27 cellular contexts compared by ENCODE assay signal in the genomic region with DNA sequence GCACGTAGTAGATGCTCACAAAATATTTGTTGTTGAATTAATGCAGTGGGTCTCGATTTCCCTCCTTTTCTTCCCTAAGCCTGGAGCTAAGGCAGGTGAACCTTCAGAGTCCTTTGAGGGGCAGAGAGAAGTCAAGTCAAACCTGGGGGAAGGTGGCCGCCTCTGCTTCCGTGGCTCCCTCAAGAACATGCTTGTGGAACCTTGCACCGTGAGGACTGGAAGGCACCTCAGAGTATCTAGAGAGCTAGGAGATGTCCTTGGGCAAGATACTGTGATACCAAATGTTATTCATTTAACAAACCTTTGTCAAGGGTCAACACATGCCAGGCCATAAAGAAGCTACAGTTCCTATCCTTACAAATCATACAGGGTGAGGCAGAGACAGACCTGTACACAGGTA. TPM values are rescaled to one million over a fixed set of nuclear protein-coding genes. Genes with fewer than 3 reads are reported as not detected.
"Had no signal": no experiment of that assay in that cellular context is flagged by ENCODE, and none has a peak within 500 bp of the region (broad histone marks: within the 10 kb centered on the region; RNA-seq: fewer than 3 reads in every experiment).

No MANE protein-coding gene starts in this region.

- H3K4me3 ChIP-seq: coronary artery, dorsolateral prefrontal cortex, esophagus squamous epithelium, gastrocnemius medialis, heart right ventricle, left lung, lower lobe of right lung, mucosa of descending colon had no signal

- H3K27me3 ChIP-seq: gastrocnemius medialis, left lung had no signal

- H3K27me3 Mint-ChIP-seq: naive thymus-derived CD8-positive, alpha-beta T cell had no signal

- H3K27ac Mint-ChIP-seq: mesothelial cell of epicardium; naive thymus-derived CD8-positive, alpha-beta T cell had no signal

- H3K36me3 ChIP-seq: esophagus squamous epithelium, gastrocnemius medialis, heart right ventricle, left lung, lower lobe of right lung had no signal

- DNase-seq: dorsolateral prefrontal cortex; effector CD4-positive, alpha-beta T cell; effector memory CD4-positive, alpha-beta T cell; esophagus squamous epithelium; foreskin melanocyte; gastrocnemius medialis; heart right ventricle; hippocampal formation; left cardiac atrium; left lung; left ventricle myocardium superior; lower lobe of right lung; mucosa of descending colon; naive B cell; naive thymus-derived CD8-positive, alpha-beta T cell had no signal

- H3K36me3 Mint-ChIP-seq: mesothelial cell of epicardium had no signal

- H3K4me1 ChIP-seq: esophagus squamous epithelium, gastrocnemius medialis, heart right ventricle, left lung, lower lobe of right lung had no signal

- H3K9me3 Mint-ChIP-seq: mesothelial cell of epicardium; naive B cell; naive thymus-derived CD8-positive, alpha-beta T cell had no signal

- H3K4me1 Mint-ChIP-seq: mesothelial cell of epicardium; naive B cell; naive thymus-derived CD8-positive, alpha-beta T cell had no signal

- H3K9me3 ChIP-seq: esophagus squamous epithelium, gastrocnemius medialis, heart right ventricle, left lung, lower lobe of right lung, mucosa of descending colon had no signal

- H3K4me3 Mint-ChIP-seq: mesothelial cell of epicardium; naive B cell; naive thymus-derived CD8-positive, alpha-beta T cell had no signal

- H3K27ac ChIP-seq: coronary artery, dorsolateral prefrontal cortex, esophagus squamous epithelium, gastrocnemius medialis, heart right ventricle, left lung, lower lobe of right lung had no signal

- ATAC-seq: gastrocnemius medialis; left lung; lower lobe of right lung; naive thymus-derived CD8-positive, alpha-beta T cell had no signal

- FAIRE-seq: endothelial cell of umbilical vein, islet of Langerhans, keratinocyte had no signal

RNA-seq across cellular contexts. Expression of a gene that starts 38.3 kb away (rescaled TPM):
- total RNA-seq: dermis blood vessel endothelial cell, endothelial cell of umbilical vein, epithelial cell of proximal tubule, esophagus squamous epithelium, glomerular endothelial cell, kidney epithelial cell, lung microvascular endothelial cell, myocyte had no signal
- polyA plus RNA-seq: endothelial cell of umbilical vein, keratinocyte had no signal

RNA-seq across cellular contexts. Expression of a gene that starts 42.0 kb away (rescaled TPM):
- total RNA-seq: dermis blood vessel endothelial cell; endothelial cell of umbilical vein; epithelial cell of proximal tubule; glomerular endothelial cell; kidney epithelial cell; lower leg skin; lung microvascular endothelial cell; naive thymus-derived CD8-positive, alpha-beta T cell had no signal
- polyA plus RNA-seq: endothelial cell of umbilical vein; keratinocyte; naive thymus-derived CD8-positive, alpha-beta T cell had no signal
